1 cellular context compared by ENCODE assay signal in the genomic region with DNA sequence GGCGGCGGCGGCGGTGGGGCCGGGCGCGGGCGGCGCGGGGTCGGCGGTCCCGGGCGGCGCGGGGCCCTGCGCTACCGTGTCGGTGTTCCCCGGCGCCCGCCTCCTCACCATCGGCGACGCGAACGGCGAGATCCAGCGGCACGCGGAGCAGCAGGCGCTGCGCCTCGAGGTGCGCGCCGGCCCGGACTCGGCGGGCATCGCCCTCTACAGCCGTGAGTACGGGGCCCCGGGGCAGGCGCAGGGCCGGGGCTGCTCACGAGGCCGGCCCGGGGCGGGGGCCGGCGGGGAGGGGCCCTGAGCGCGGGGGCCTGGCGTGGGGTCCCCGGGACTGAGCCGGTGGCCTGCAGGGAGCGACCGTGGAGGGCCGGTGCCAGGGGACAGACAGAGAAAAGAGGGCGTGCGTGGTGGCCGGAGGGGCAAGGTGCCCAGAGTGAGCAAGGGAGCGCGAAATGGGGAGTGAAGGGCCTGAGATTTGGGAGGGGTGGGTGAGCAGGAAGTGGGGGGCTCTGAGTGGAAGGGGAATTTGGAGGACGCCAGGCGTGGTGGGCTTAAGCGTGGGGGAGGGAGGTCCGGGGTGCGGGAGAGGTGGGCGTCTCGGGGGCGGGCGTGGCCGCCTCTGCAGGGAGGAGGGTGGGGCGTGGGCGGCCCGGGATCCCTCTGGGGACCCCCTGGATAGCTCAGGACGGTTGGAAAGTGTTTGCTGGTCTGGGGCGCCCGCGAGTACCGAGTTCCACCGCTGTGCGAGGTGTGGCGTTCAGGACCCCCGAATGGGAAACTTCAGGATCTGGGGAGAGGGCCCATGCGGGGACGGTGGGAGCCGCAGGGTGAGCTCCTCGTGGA.
TF ChIP-seq lines count a peak whose summit lies in the region.

No MANE protein-coding gene starts in this region.

TF ChIP-seq in H1, 55 proteins besides CTCF, POLR2A, EP300 and RAD21:
- peak; percentile 35 for TF ChIP-seq PHF8 (conservative IDR thresholded peaks at IDR 0.05; ENCODE audit: low read depth, low read length)
- TF ChIP-seq, protein P1, sequence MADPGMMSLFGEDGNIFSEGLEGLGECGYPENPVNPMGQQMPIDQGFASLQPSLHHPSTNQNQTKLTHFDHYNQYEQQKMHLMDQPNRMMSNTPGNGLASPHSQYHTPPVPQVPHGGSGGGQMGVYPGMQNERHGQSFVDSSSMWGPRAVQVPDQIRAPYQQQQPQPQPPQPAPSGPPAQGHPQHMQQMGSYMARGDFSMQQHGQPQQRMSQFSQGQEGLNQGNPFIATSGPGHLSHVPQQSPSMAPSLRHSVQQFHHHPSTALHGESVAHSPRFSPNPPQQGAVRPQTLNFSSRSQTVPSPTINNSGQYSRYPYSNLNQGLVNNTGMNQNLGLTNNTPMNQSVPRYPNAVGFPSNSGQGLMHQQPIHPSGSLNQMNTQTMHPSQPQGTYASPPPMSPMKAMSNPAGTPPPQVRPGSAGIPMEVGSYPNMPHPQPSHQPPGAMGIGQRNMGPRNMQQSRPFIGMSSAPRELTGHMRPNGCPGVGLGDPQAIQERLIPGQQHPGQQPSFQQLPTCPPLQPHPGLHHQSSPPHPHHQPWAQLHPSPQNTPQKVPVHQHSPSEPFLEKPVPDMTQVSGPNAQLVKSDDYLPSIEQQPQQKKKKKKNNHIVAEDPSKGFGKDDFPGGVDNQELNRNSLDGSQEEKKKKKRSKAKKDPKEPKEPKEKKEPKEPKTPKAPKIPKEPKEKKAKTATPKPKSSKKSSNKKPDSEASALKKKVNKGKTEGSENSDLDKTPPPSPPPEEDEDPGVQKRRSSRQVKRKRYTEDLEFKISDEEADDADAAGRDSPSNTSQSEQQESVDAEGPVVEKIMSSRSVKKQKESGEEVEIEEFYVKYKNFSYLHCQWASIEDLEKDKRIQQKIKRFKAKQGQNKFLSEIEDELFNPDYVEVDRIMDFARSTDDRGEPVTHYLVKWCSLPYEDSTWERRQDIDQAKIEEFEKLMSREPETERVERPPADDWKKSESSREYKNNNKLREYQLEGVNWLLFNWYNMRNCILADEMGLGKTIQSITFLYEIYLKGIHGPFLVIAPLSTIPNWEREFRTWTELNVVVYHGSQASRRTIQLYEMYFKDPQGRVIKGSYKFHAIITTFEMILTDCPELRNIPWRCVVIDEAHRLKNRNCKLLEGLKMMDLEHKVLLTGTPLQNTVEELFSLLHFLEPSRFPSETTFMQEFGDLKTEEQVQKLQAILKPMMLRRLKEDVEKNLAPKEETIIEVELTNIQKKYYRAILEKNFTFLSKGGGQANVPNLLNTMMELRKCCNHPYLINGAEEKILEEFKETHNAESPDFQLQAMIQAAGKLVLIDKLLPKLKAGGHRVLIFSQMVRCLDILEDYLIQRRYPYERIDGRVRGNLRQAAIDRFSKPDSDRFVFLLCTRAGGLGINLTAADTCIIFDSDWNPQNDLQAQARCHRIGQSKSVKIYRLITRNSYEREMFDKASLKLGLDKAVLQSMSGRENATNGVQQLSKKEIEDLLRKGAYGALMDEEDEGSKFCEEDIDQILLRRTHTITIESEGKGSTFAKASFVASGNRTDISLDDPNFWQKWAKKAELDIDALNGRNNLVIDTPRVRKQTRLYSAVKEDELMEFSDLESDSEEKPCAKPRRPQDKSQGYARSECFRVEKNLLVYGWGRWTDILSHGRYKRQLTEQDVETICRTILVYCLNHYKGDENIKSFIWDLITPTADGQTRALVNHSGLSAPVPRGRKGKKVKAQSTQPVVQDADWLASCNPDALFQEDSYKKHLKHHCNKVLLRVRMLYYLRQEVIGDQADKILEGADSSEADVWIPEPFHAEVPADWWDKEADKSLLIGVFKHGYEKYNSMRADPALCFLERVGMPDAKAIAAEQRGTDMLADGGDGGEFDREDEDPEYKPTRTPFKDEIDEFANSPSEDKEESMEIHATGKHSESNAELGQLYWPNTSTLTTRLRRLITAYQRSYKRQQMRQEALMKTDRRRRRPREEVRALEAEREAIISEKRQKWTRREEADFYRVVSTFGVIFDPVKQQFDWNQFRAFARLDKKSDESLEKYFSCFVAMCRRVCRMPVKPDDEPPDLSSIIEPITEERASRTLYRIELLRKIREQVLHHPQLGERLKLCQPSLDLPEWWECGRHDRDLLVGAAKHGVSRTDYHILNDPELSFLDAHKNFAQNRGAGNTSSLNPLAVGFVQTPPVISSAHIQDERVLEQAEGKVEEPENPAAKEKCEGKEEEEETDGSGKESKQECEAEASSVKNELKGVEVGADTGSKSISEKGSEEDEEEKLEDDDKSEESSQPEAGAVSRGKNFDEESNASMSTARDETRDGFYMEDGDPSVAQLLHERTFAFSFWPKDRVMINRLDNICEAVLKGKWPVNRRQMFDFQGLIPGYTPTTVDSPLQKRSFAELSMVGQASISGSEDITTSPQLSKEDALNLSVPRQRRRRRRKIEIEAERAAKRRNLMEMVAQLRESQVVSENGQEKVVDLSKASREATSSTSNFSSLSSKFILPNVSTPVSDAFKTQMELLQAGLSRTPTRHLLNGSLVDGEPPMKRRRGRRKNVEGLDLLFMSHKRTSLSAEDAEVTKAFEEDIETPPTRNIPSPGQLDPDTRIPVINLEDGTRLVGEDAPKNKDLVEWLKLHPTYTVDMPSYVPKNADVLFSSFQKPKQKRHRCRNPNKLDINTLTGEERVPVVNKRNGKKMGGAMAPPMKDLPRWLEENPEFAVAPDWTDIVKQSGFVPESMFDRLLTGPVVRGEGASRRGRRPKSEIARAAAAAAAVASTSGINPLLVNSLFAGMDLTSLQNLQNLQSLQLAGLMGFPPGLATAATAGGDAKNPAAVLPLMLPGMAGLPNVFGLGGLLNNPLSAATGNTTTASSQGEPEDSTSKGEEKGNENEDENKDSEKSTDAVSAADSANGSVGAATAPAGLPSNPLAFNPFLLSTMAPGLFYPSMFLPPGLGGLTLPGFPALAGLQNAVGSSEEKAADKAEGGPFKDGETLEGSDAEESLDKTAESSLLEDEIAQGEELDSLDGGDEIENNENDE (IDR thresholded peaks at IDR 0.05; ENCODE audit: insufficient replicate concordance, low read length), result no peak
- TF ChIP-seq KDM5A (IDR thresholded peaks at IDR 0.05; ENCODE audit: low read length), result no peak
- no peak for TF ChIP-seq RFX5 (IDR thresholded peaks at IDR 0.05; ENCODE audit: borderline replicate concordance, low read depth, low read length)
- TF ChIP-seq, protein P2, sequence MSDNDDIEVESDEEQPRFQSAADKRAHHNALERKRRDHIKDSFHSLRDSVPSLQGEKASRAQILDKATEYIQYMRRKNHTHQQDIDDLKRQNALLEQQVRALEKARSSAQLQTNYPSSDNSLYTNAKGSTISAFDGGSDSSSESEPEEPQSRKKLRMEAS (IDR thresholded peaks at IDR 0.05), result peak; percentile 44; the same call in 1 of the 2 replicates
- no peak for TF ChIP-seq MAFK (IDR thresholded peaks at IDR 0.05; ENCODE audit: low read depth, low read length)
- no peak for TF ChIP-seq JUN (IDR thresholded peaks at IDR 0.05; ENCODE audit: low read depth, low read length)
- no peak for TF ChIP-seq TAF7 (optimal IDR thresholded peaks at IDR 0.05; ENCODE audit: borderline replicate concordance, low read depth, low read length)
- no peak for TF ChIP-seq NRF1 (IDR thresholded peaks at IDR 0.05; ENCODE audit: low read depth, low read length)
- TF ChIP-seq, protein P3, sequence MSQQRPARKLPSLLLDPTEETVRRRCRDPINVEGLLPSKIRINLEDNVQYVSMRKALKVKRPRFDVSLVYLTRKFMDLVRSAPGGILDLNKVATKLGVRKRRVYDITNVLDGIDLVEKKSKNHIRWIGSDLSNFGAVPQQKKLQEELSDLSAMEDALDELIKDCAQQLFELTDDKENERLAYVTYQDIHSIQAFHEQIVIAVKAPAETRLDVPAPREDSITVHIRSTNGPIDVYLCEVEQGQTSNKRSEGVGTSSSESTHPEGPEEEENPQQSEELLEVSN (IDR thresholded peaks at IDR 0.05), result peak; percentile 6; the same call in 1 of the 2 replicates
- no peak for TF ChIP-seq SAP30 (IDR thresholded peaks at IDR 0.05; ENCODE audit: insufficient read depth, insufficient replicate concordance, low read length)
- no peak for TF ChIP-seq SP4 (IDR thresholded peaks at IDR 0.05; ENCODE audit: low read length)
- TF ChIP-seq YY1 (IDR thresholded peaks at IDR 0.05; ENCODE audit: low read depth, low read length), result no peak
- TF ChIP-seq KDM1A (IDR thresholded peaks at IDR 0.05; ENCODE audit: borderline replicate concordance, low read length), result no peak
- no peak for TF ChIP-seq SP1 (IDR thresholded peaks at IDR 0.05; ENCODE audit: low read depth, low read length)
- no peak for TF ChIP-seq HDAC2 (IDR thresholded peaks at IDR 0.05; ENCODE audit: borderline replicate concordance in 1 of 2, low read depth in 2 of 2, low read length in 2 of 2)
- TF ChIP-seq, protein P4, sequence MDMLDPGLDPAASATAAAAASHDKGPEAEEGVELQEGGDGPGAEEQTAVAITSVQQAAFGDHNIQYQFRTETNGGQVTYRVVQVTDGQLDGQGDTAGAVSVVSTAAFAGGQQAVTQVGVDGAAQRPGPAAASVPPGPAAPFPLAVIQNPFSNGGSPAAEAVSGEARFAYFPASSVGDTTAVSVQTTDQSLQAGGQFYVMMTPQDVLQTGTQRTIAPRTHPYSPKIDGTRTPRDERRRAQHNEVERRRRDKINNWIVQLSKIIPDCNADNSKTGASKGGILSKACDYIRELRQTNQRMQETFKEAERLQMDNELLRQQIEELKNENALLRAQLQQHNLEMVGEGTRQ (IDR thresholded peaks at IDR 0.05; ENCODE audit: low read length), result no peak
- no peak for TF ChIP-seq CHD1 (IDR thresholded peaks at IDR 0.05; ENCODE audit: low read depth, low read length)
- TF ChIP-seq RBBP5 (IDR thresholded peaks at IDR 0.05; ENCODE audit: borderline replicate concordance, low read depth, low read length), result peak; percentile 22; the same call in 1 of the 2 replicates
- no peak for TF ChIP-seq SRF (IDR thresholded peaks at IDR 0.05; ENCODE audit: low read depth, low read length)
- TF ChIP-seq CHD2 (IDR thresholded peaks at IDR 0.05; ENCODE audit: low read length), result no peak
- no peak for TF ChIP-seq CBX8 (IDR thresholded peaks at IDR 0.05; ENCODE audit: borderline replicate concordance, low read depth, low read length)
- peak; percentile 12 for TF ChIP-seq KDM4A (IDR thresholded peaks at IDR 0.05; ENCODE audit: low read depth, low read length, severe bottlenecking)
- TF ChIP-seq TCF12 (IDR thresholded peaks at IDR 0.05; ENCODE audit: low read depth, low read length), result no peak
- TF ChIP-seq POLR2AphosphoS5 (IDR thresholded peaks at IDR 0.05; ENCODE audit: low read depth, low read length), result no peak
